In genomic region chr12:82326905-82327503, GRCh38 we compare ENCODE assay signal across 9 cellular contexts. TPM values are rescaled to one million over a fixed set of nuclear protein-coding genes. Genes with fewer than 3 reads are reported as not detected.
DNase-seq lines count a peak whose midpoint lies in the region; ATAC-seq and TF ChIP-seq lines count a peak whose summit lies in the region.
"Had no signal": no experiment of that assay in that cellular context is flagged by ENCODE, and none has a peak within 500 bp of the region (broad histone marks: within the 10 kb centered on the region; RNA-seq: fewer than 3 reads in every experiment).

No MANE protein-coding gene starts in this region.

- H3K27me3 ChIP-seq in dorsolateral prefrontal cortex, result no peaks in the 10 kb centered on the region
- no peaks in the 10 kb centered on the region for H3K27me3 ChIP-seq in left lung

- no peaks in the 10 kb centered on the region for H3K36me3 ChIP-seq in left lung

- no peaks in the 10 kb centered on the region for H3K4me1 ChIP-seq in left lung

- peaks cover 10% of the 10 kb centered on the region for H3K4me1 Mint-ChIP-seq in progenitor cell of endocrine pancreas (ENCODE audit: low read depth)
- H3K4me1 Mint-ChIP-seq in activated T-helper 2 cell treated with anti-CD3 and anti-CD28 coated beads, Interferon-gamma antibody, Interleukin-2, Interleukin-4, amounts not matched to agents 10 μg/mL and 5 μg/mL and 100 μg/mL, durations not matched to agents 14 hours and 24 hours and 36 hours (ENCODE audit: low read depth), result no peaks in the 10 kb centered on the region
- no peaks in the 10 kb centered on the region for H3K4me1 Mint-ChIP-seq in activated naive CD4-positive, alpha-beta T cell treated with anti-CD3 and anti-CD28 coated beads, Interleukin-2, amount 10 ng/mL, durations not matched to agents 7 days and 5 days
- H3K4me1 Mint-ChIP-seq: activated B cell treated with CpG ODN at 0.5 μM for 24 hours had no signal

- ATAC-seq in HG02870 (IDR thresholded peaks at IDR 0.05; ENCODE audit: unreplicated experiment), result peak; percentile 65
- no peak for ATAC-seq in left lung

- no peak overlapping the region for H3K4me3 Mint-ChIP-seq in progenitor cell of endocrine pancreas (ENCODE audit: low read depth)
- no peak overlapping the region for H3K4me3 Mint-ChIP-seq in activated T-helper 2 cell treated with anti-CD3 and anti-CD28 coated beads, Interferon-gamma antibody, Interleukin-2, Interleukin-4, amounts not matched to agents 10 μg/mL and 5 μg/mL and 100 μg/mL, durations not matched to agents 14 hours and 24 hours and 36 hours (ENCODE audit: low read depth)
- H3K4me3 Mint-ChIP-seq in activated naive CD4-positive, alpha-beta T cell treated with anti-CD3 and anti-CD28 coated beads, Interleukin-2, amount 10 ng/mL, durations not matched to agents 7 days and 5 days, result no peak overlapping the region
- H3K4me3 Mint-ChIP-seq: activated B cell treated with CpG ODN at 0.5 μM for 24 hours had no signal

- H3K4me3 ChIP-seq in dorsolateral prefrontal cortex, result no peak overlapping the region
- H3K4me3 ChIP-seq in left lung, result no peak overlapping the region

- H3K9me3 ChIP-seq in left lung, result no peaks in the 10 kb centered on the region

- H3K9me3 Mint-ChIP-seq in progenitor cell of endocrine pancreas (ENCODE audit: low read depth), result no peaks in the 10 kb centered on the region
- H3K9me3 Mint-ChIP-seq in activated T-helper 2 cell treated with anti-CD3 and anti-CD28 coated beads, Interferon-gamma antibody, Interleukin-2, Interleukin-4, amounts not matched to agents 10 μg/mL and 5 μg/mL and 100 μg/mL, durations not matched to agents 14 hours and 24 hours and 36 hours, result no peaks in the 10 kb centered on the region
- H3K9me3 Mint-ChIP-seq in activated naive CD4-positive, alpha-beta T cell treated with anti-CD3 and anti-CD28 coated beads, Interleukin-2, amount 10 ng/mL, durations not matched to agents 7 days and 5 days, result no peaks in the 10 kb centered on the region
- H3K9me3 Mint-ChIP-seq: activated B cell treated with CpG ODN at 0.5 μM for 24 hours had no signal

- peak; percentile 26 for DNase-seq in G401 (ENCODE audit: low spot score)
- peak; percentile 90 for DNase-seq in NCI-H69 (lab: John Stamatoyannopoulos, UW)
- no peak for DNase-seq in dorsolateral prefrontal cortex
- DNase-seq in progenitor cell of endocrine pancreas (ENCODE audit: low spot score, unreplicated experiment), result no peak
- no peak for DNase-seq in activated T-helper 2 cell treated with anti-CD3 and anti-CD28 coated beads, Interferon-gamma antibody, Interleukin-2, Interleukin-4, amounts not matched to agents 10 μg/mL and 5 μg/mL and 100 μg/mL, durations not matched to agents 14 hours and 24 hours and 36 hours (ENCODE audit: low spot score)
- DNase-seq in activated naive CD4-positive, alpha-beta T cell treated with anti-CD3 and anti-CD28 coated beads, Interleukin-2, amount 10 ng/mL, durations not matched to agents 7 days and 5 days, result no peak
- DNase-seq in left lung, result no peak
- DNase-seq: activated B cell treated with CpG ODN at 0.5 μM for 24 hours had no signal

- no peaks in the 10 kb centered on the region for H3K27me3 Mint-ChIP-seq in progenitor cell of endocrine pancreas
- no peaks in the 10 kb centered on the region for H3K27me3 Mint-ChIP-seq in activated T-helper 2 cell treated with anti-CD3 and anti-CD28 coated beads, Interferon-gamma antibody, Interleukin-2, Interleukin-4, amounts not matched to agents 10 μg/mL and 5 μg/mL and 100 μg/mL, durations not matched to agents 14 hours and 24 hours and 36 hours (ENCODE audit: low read depth)
- no peaks in the 10 kb centered on the region for H3K27me3 Mint-ChIP-seq in activated naive CD4-positive, alpha-beta T cell treated with anti-CD3 and anti-CD28 coated beads, Interleukin-2, amount 10 ng/mL, durations not matched to agents 7 days and 5 days
- H3K27me3 Mint-ChIP-seq: activated B cell treated with CpG ODN at 0.5 μM for 24 hours had no signal

- CTCF ChIA-PET in activated naive CD4-positive, alpha-beta T cell treated with anti-CD3 and anti-CD28 coated beads, Interleukin-2, amount 10 ng/mL, durations not matched to agents 7 days and 5 days (lab: Charles Lee), result no interaction called here

- H3K27ac Mint-ChIP-seq in progenitor cell of endocrine pancreas, result no peak overlapping the region
- no peak overlapping the region for H3K27ac Mint-ChIP-seq in activated T-helper 2 cell treated with anti-CD3 and anti-CD28 coated beads, Interferon-gamma antibody, Interleukin-2, Interleukin-4, amounts not matched to agents 10 μg/mL and 5 μg/mL and 100 μg/mL, durations not matched to agents 14 hours and 24 hours and 36 hours
- H3K27ac Mint-ChIP-seq in activated naive CD4-positive, alpha-beta T cell treated with anti-CD3 and anti-CD28 coated beads, Interleukin-2, amount 10 ng/mL, durations not matched to agents 7 days and 5 days, result no peak overlapping the region
- H3K27ac Mint-ChIP-seq: activated B cell treated with CpG ODN at 0.5 μM for 24 hours had no signal

- no peaks in the 10 kb centered on the region for H3K36me3 Mint-ChIP-seq in progenitor cell of endocrine pancreas (ENCODE audit: insufficient read depth)
- no peaks in the 10 kb centered on the region for H3K36me3 Mint-ChIP-seq in activated T-helper 2 cell treated with anti-CD3 and anti-CD28 coated beads, Interferon-gamma antibody, Interleukin-2, Interleukin-4, amounts not matched to agents 10 μg/mL and 5 μg/mL and 100 μg/mL, durations not matched to agents 14 hours and 24 hours and 36 hours (ENCODE audit: low read depth)
- H3K36me3 Mint-ChIP-seq in activated naive CD4-positive, alpha-beta T cell treated with anti-CD3 and anti-CD28 coated beads, Interleukin-2, amount 10 ng/mL, durations not matched to agents 7 days and 5 days, result no peaks in the 10 kb centered on the region

- intact Hi-C loops in dorsolateral prefrontal cortex (cut with DNase I) (loop anchor here (5.0 to 10.0 kb wide), 2 partner anchors 680 to 682 kb away; no protein-coding TSS in a partner anchor), left lung (cut with DNase I) (loop anchor here in 1 of 2 donors (10.0 kb wide), 1 partner anchor 682 kb away; no protein-coding TSS in a partner anchor)
- intact Hi-C loops in activated T-helper 2 cell treated with anti-CD3 and anti-CD28 coated beads, Interferon-gamma antibody, Interleukin-2, Interleukin-4, amounts not matched to agents 10 μg/mL and 5 μg/mL and 100 μg/mL, durations not matched to agents 14 hours and 24 hours and 36 hours (cut with micrococcal nuclease), result loop anchor here (2.0 kb wide), 1 partner anchor 682 kb away; no protein-coding TSS in a partner anchor

- in situ Hi-C loops in G401 (cut with HindIII; ENCODE audit: low sequenced_read_pairs), result no loop called here

- peak; percentile 45 to 86 (median 68) for TF ChIP-seq CTCF in dorsolateral prefrontal cortex (IDR thresholded peaks at IDR 0.05 in 54 of 56, conservative IDR thresholded peaks at IDR 0.05 in 2 of 56; ENCODE audit: low read depth in 1 of 56, partially characterized antibody in 56 of 56)
- peak; percentile 79 for TF ChIP-seq CTCF in progenitor cell of endocrine pancreas (IDR thresholded peaks at IDR 0.05; ENCODE audit: unreplicated experiment)
- TF ChIP-seq CTCF in left lung (IDR thresholded peaks at IDR 0.05), result peak in 1 of 2 donors; percentile 50

- H3K27ac ChIP-seq in dorsolateral prefrontal cortex (no peak overlapping the region), left lung (no peak overlapping the region)

RNA-seq across cellular contexts. Expression of gene CCDC59, which starts 31.2 kb away (rescaled TPM):
- total RNA-seq in G401 (2014; rRNA removed; shearing (Covaris generic)), result 69.2 and 74.5 TPM in 2 replicates
- total RNA-seq in dorsolateral prefrontal cortex (10 to 100 TPM; 18.7 to 46.8 (median 29.4) TPM), progenitor cell of endocrine pancreas (37.1 and 37.5 TPM in 2 replicates), left lung (10 to 100 TPM; 22.7 to 26.8 TPM)
- total RNA-seq in activated T-helper 2 cell treated with anti-CD3 and anti-CD28 coated beads, Interferon-gamma antibody, Interleukin-2, Interleukin-4, amounts not matched to agents 10 μg/mL and 5 μg/mL and 100 μg/mL, durations not matched to agents 14 hours and 24 hours and 36 hours, result 84.1 and 84.5 TPM in 2 replicates

RNA-seq across cellular contexts. Expression of gene METTL25, which starts 31.3 kb away (rescaled TPM):
- 9.5 and 10.5 TPM in 2 replicates for total RNA-seq in G401 (2014; rRNA removed; shearing (Covaris generic))
- total RNA-seq in dorsolateral prefrontal cortex (10 to 100 TPM; 14.3 to 40.2 (median 22.9) TPM), progenitor cell of endocrine pancreas (15.0 and 15.8 TPM in 2 replicates), left lung (10 to 100 TPM; 10.8 to 13.0 TPM)
- 6.9 and 7.3 TPM in 2 replicates for total RNA-seq in activated T-helper 2 cell treated with anti-CD3 and anti-CD28 coated beads, Interferon-gamma antibody, Interleukin-2, Interleukin-4, amounts not matched to agents 10 μg/mL and 5 μg/mL and 100 μg/mL, durations not matched to agents 14 hours and 24 hours and 36 hours

Comparison
In these comparisons a context has a peak if more than half of its experiments do, and no peak if none do; other contexts are left out.
1. DNase-seq: peak in G401 (single experiment) and NCI-H69 (single experiment); none in dorsolateral prefrontal cortex (0 of 10), progenitor cell of endocrine pancreas (single experiment), activated T-helper 2 cell treated with anti-CD3 and anti-CD28 coated beads, Interferon-gamma antibody, Interleukin-2, Interleukin-4, amounts not matched to agents 10 μg/mL and 5 μg/mL and 100 μg/mL, durations not matched to agents 14 hours and 24 hours and 36 hours (single experiment), activated naive CD4-positive, alpha-beta T cell treated with anti-CD3 and anti-CD28 coated beads, Interleukin-2, amount 10 ng/mL, durations not matched to agents 7 days and 5 days (single experiment) and left lung (0 of 2).